ENCODE assay signal across 8 cellular contexts in genomic region chr17:32143525-32143865, GRCh38. TPM values are rescaled to one million over a fixed set of nuclear protein-coding genes. Genes with fewer than 3 reads are reported as not detected.
DNase-seq lines count a peak whose midpoint lies in the region; ATAC-seq lines count a peak whose summit lies in the region.

No MANE protein-coding gene starts in this region.

- no peaks in the 10 kb centered on the region for H3K9me3 ChIP-seq in Karpas-422 (ENCODE audit: low read length)
- H3K9me3 ChIP-seq in naive thymus-derived CD4-positive, alpha-beta T cell (ENCODE audit: control insufficient read depth in 2 of 3, low read length in 3 of 3), result no peaks in the 10 kb centered on the region

- peak overlapping the region; percentile 100 for H3K4me3 ChIP-seq in Karpas-422 (ENCODE audit: low read length)
- H3K4me3 ChIP-seq in naive thymus-derived CD4-positive, alpha-beta T cell (ENCODE audit: low read length), result peak overlapping the region; percentile 6

- no peaks in the 10 kb centered on the region for H3K9me3 Mint-ChIP-seq in central memory CD8-positive, alpha-beta T cell
- peaks cover 0 to 4% (median 0%) of the 10 kb centered on the region in 11 donors for H3K9me3 Mint-ChIP-seq in naive thymus-derived CD4-positive, alpha-beta T cell

- no peaks in the 10 kb centered on the region for H4K20me1 ChIP-seq in Karpas-422 (ENCODE audit: insufficient read depth, low read depth, low read length)

- POLR2A ChIA-PET in naive thymus-derived CD4-positive, alpha-beta T cell (lab: Charles Lee), result interaction anchor here (8.2 kb wide), 1 partner anchor 16 kb away, joined by 45 read pairs; no protein-coding TSS in a partner anchor

- no peak overlapping the region for H2AFZ ChIP-seq in Karpas-422 (ENCODE audit: low read length)

- H3K27me3 Mint-ChIP-seq in central memory CD8-positive, alpha-beta T cell, result no peaks in the 10 kb centered on the region
- peaks cover 0 to 4% (median 0%) of the 10 kb centered on the region in 5 donors for H3K27me3 Mint-ChIP-seq in naive thymus-derived CD4-positive, alpha-beta T cell

- peak overlapping the region; percentile 98 for H3K9ac ChIP-seq in Karpas-422 (ENCODE audit: low read length)

- H3K27ac Mint-ChIP-seq in central memory CD8-positive, alpha-beta T cell (ENCODE audit: low read depth), result no peak overlapping the region
- peak overlapping the region in 7 of 9 donors; percentile 77 to 92 (median 90) for H3K27ac Mint-ChIP-seq in naive thymus-derived CD4-positive, alpha-beta T cell

- H3K36me3 ChIP-seq in Karpas-422 (ENCODE audit: insufficient read depth, low read length), result peaks cover 4% of the 10 kb centered on the region
- H3K36me3 ChIP-seq in naive thymus-derived CD4-positive, alpha-beta T cell (ENCODE audit: control insufficient read depth in 2 of 3, insufficient read depth in 3 of 3, low read length in 3 of 3), result peaks cover 0 to 7% (median 0%) of the 10 kb centered on the region in 3 experiments

- H3K4me2 ChIP-seq in Karpas-422 (ENCODE audit: low read depth, low read length, poor library complexity, severe bottlenecking), result peak overlapping the region; percentile 84

- intact Hi-C loops in naive thymus-derived CD4-positive, alpha-beta T cell (cut with micrococcal nuclease), result loop anchor here in 1 of 2 donors (5.0 kb wide), 1 partner anchor 209 kb away; the partner anchor contains the start of gene ZNF207

- peaks cover 11% of the 10 kb centered on the region for H3K36me3 Mint-ChIP-seq in central memory CD8-positive, alpha-beta T cell (ENCODE audit: insufficient read depth)
- peaks cover 0 to 5% (median 4%) of the 10 kb centered on the region in 5 donors for H3K36me3 Mint-ChIP-seq in naive thymus-derived CD4-positive, alpha-beta T cell

- ATAC-seq in central memory CD8-positive, alpha-beta T cell (replicated peaks; ENCODE audit: extremely low read depth, poor library complexity, severe bottlenecking), result no peak
- no peak for ATAC-seq in naive thymus-derived CD4-positive, alpha-beta T cell
- ATAC-seq in HG02870 (IDR thresholded peaks at IDR 0.05; ENCODE audit: unreplicated experiment) (no peak), HG03139 (IDR thresholded peaks at IDR 0.05; ENCODE audit: unreplicated experiment) (no peak)

- DNase-seq in AML-193 (lab: John Stamatoyannopoulos, UW) (peak; percentile 43 to 46), Karpas-422 (no peak), A172 (ENCODE audit: low spot score) (no peak), pons (ENCODE audit: low spot score) (no peak)
- no peak for DNase-seq in central memory CD8-positive, alpha-beta T cell (ENCODE audit: low spot score in 2 of 2)
- DNase-seq in naive thymus-derived CD4-positive, alpha-beta T cell, result no peak

- CTCF ChIA-PET in naive thymus-derived CD4-positive, alpha-beta T cell (lab: Charles Lee), result no interaction called here

- H3K27me3 ChIP-seq in Karpas-422 (ENCODE audit: low read length), result no peaks in the 10 kb centered on the region
- no peaks in the 10 kb centered on the region for H3K27me3 ChIP-seq in naive thymus-derived CD4-positive, alpha-beta T cell (ENCODE audit: control insufficient read depth in 2 of 2, insufficient read depth in 2 of 2, low read length in 2 of 2)

- H3K4me1 ChIP-seq in Karpas-422 (ENCODE audit: low read length), result peaks cover 17% of the 10 kb centered on the region
- H3K4me1 ChIP-seq in naive thymus-derived CD4-positive, alpha-beta T cell (ENCODE audit: control insufficient read depth in 2 of 2, insufficient read depth in 2 of 2, low read length in 2 of 2), result peaks cover 5 to 18% of the 10 kb centered on the region in 2 donors

- H3K79me2 ChIP-seq in Karpas-422 (ENCODE audit: low read length), result peaks cover 54% of the 10 kb centered on the region

- peaks cover 30% of the 10 kb centered on the region for H3K4me1 Mint-ChIP-seq in central memory CD8-positive, alpha-beta T cell
- H3K4me1 Mint-ChIP-seq in naive thymus-derived CD4-positive, alpha-beta T cell, result peaks cover 11 to 53% (median 44%) of the 10 kb centered on the region in 7 donors

- peak overlapping the region; percentile 76 for H3K27ac ChIP-seq in Karpas-422 (ENCODE audit: low read length)
- H3K27ac ChIP-seq in naive thymus-derived CD4-positive, alpha-beta T cell (ENCODE audit: low read depth, low read length), result no peak overlapping the region

- peak overlapping the region; percentile 100 for H3K4me3 Mint-ChIP-seq in central memory CD8-positive, alpha-beta T cell
- H3K4me3 Mint-ChIP-seq in naive thymus-derived CD4-positive, alpha-beta T cell, result peak overlapping the region; percentile 92 to 100 (median 96)

- no peaks in the 10 kb centered on the region for H3K9me2 ChIP-seq in Karpas-422 (replicated peaks; ENCODE audit: insufficient read depth, low read length)

RNA-seq across cellular contexts. Expression of gene RHOT1, which starts 1.2 kb away (rescaled TPM):
- 36.9 and 87.5 TPM in 2 replicates for total RNA-seq in Karpas-422 (2014; rRNA removed; shearing (Covaris generic); ENCODE audit: low replicate concordance)
- total RNA-seq in naive thymus-derived CD4-positive, alpha-beta T cell, result 10 to 100 TPM; 24.3 to 31.7 (median 29.3) TPM
- polyA plus RNA-seq in naive thymus-derived CD4-positive, alpha-beta T cell, result 10 to 100 TPM; 28.5 to 29.6 TPM
- total RNA-seq in A172 (2014; rRNA removed; shearing (Covaris generic)), result 86.6 and 112 TPM in 2 replicates

Comparison
In these comparisons a context has a peak if more than half of its experiments do, and no peak if none do; other contexts are left out.
1. DNase-seq: peak in AML-193 (2 of 2); none in Karpas-422 (single experiment), central memory CD8-positive, alpha-beta T cell (0 of 2), naive thymus-derived CD4-positive, alpha-beta T cell (0 of 9), A172 (single experiment) and pons (single experiment).